In genomic region chr13:48093588-48093987, GRCh38 we compare ENCODE assay signal across 1 cellular context.
TF ChIP-seq lines count a peak whose summit lies in the region.

No MANE protein-coding gene starts in this region.

TF ChIP-seq in HepG2, 621 proteins besides CTCF, POLR2A, EP300 and RAD21:
- peak; percentile 58 to 59; a peak in 3 of 4 replicates for TF ChIP-seq MAFK (conservative IDR thresholded peaks at IDR 0.05 in 1 of 2, IDR thresholded peaks at IDR 0.05 in 1 of 2; ENCODE audit: low read length in 2 of 2)
- TF ChIP-seq, protein P1, sequence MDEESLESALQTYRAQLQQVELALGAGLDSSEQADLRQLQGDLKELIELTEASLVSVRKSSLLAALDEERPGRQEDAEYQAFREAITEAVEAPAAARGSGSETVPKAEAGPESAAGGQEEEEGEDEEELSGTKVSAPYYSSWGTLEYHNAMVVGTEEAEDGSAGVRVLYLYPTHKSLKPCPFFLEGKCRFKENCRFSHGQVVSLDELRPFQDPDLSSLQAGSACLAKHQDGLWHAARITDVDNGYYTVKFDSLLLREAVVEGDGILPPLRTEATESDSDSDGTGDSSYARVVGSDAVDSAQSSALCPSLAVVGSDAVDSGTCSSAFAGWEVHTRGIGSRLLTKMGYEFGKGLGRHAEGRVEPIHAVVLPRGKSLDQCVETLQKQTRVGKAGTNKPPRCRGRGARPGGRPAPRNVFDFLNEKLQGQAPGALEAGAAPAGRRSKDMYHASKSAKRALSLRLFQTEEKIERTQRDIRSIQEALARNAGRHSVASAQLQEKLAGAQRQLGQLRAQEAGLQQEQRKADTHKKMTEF (CRISPR knock-in tag; IDR thresholded peaks at IDR 0.05): no peak
- no peak for TF ChIP-seq ARHGAP35 (CRISPR knock-in tag; IDR thresholded peaks at IDR 0.05; ENCODE audit: borderline replicate concordance)
- no peak for TF ChIP-seq MYNN (CRISPR knock-in tag; IDR thresholded peaks at IDR 0.05; ENCODE audit: low read depth)
- peak; percentile 61 for TF ChIP-seq MAFF (IDR thresholded peaks at IDR 0.05; ENCODE audit: low read depth, low read length)
